Comparison of ENCODE assay signal across 8 cellular contexts in genomic region chr19:5622465-5623396, GRCh38. TPM values are rescaled to one million over a fixed set of nuclear protein-coding genes. Genes with fewer than 3 reads are reported as not detected.
DNase-seq lines count a peak whose midpoint lies in the region; ATAC-seq and TF ChIP-seq lines count a peak whose summit lies in the region.

Gene SAFB, plus strand, starts transcription at chr19:5623083. Its CDS starts 123 bp downstream, at chr19:5623206.
Gene SAFB2, minus strand, starts transcription at chr19:5622776. Its CDS starts 61 bp downstream, at chr19:5622715.

- peaks cover 47% of the 10 kb centered on the region for H3K36me3 Mint-ChIP-seq in activated T-cell treated with anti-CD3 and anti-CD28 coated beads, Interleukin-2, amount 50 U/mL, for 4 hours (ENCODE audit: insufficient read depth)

- H3K27ac ChIP-seq in Panc1 (ENCODE audit: low read length): peak within 1 kb of the TSS; percentile 93
- peak within 1 kb of the TSS; percentile 96 for H3K27ac ChIP-seq in mucosa of rectum (ENCODE audit: low read depth in 2 of 2, low read length in 2 of 2)

- peak within 1 kb of the TSS; percentile 100 for H3K4me3 Mint-ChIP-seq in activated T-cell treated with anti-CD3 and anti-CD28 coated beads, Interleukin-2, amount 50 U/mL, for 4 hours

- H3K4me1 Mint-ChIP-seq in activated T-cell treated with anti-CD3 and anti-CD28 coated beads, Interleukin-2, amount 50 U/mL, for 4 hours (ENCODE audit: low read depth): peaks cover 69% of the 10 kb centered on the region

- POLR2A ChIA-PET in Panc1 (lab: Charles Lee): no interaction called here

- CTCF ChIA-PET in Panc1 (lab: Charles Lee): no interaction called here

- H3K27me3 ChIP-seq in Panc1 (ENCODE audit: control insufficient read depth, insufficient read depth, low read length) (no peaks in the 10 kb centered on the region), mucosa of rectum (ENCODE audit: control insufficient read depth in 2 of 2, insufficient read depth in 2 of 2, low read length in 2 of 2) (no peaks in the 10 kb centered on the region)

- H3K27me3 Mint-ChIP-seq in activated T-cell treated with anti-CD3 and anti-CD28 coated beads, Interleukin-2, amount 50 U/mL, for 4 hours (ENCODE audit: low read depth): no peaks in the 10 kb centered on the region

- no TSS peak for BruUV-seq in Panc1 (replicated peaks; lab: Mats Ljungman, UMichigan)

- peaks cover 18% of the 10 kb centered on the region for H3K4me1 ChIP-seq in Panc1 (ENCODE audit: control insufficient read depth, insufficient read depth, low read length)
- peaks cover 27 to 32% of the 10 kb centered on the region in 2 donors for H3K4me1 ChIP-seq in mucosa of rectum (ENCODE audit: control insufficient read depth in 2 of 2, insufficient read depth in 2 of 2, low read length in 2 of 2)

- no peaks in the 10 kb centered on the region for H3K9me3 Mint-ChIP-seq in activated T-cell treated with anti-CD3 and anti-CD28 coated beads, Interleukin-2, amount 50 U/mL, for 4 hours

- H3K9me3 ChIP-seq in Panc1 (ENCODE audit: control insufficient read depth, insufficient read depth, low read depth, low read length): no peaks in the 10 kb centered on the region
- no peaks in the 10 kb centered on the region for H3K9me3 ChIP-seq in mucosa of rectum (ENCODE audit: control insufficient read depth in 2 of 2, low read length in 2 of 2)

- peak; percentile 96 for TF ChIP-seq POLR2A in erythroblast (IDR thresholded peaks at IDR 0.05; ENCODE audit: low read length)

- TF ChIP-seq CTCF in Panc1 (IDR thresholded peaks at IDR 0.05): no peak

- H3K4me3 ChIP-seq in Panc1 (ENCODE audit: low read depth in 2 of 2, low read length in 2 of 2) (peak within 1 kb of the TSS; percentile 92 to 99), mucosa of rectum (ENCODE audit: low read length in 2 of 2) (peak within 1 kb of the TSS; percentile 96 to 98)

- DNase-seq in DMS53 (lab: John Stamatoyannopoulos, UW) (peak; percentile 99), KG1 (lab: John Stamatoyannopoulos, UW) (peak; percentile 95), Panc1 (ENCODE audit: low read depth, low spot score) (peak; percentile 97), erythroblast (lab: John Stamatoyannopoulos, UW) (peak; percentile 100)
- peak; percentile 99 for DNase-seq in activated T-cell treated with anti-CD3 and anti-CD28 coated beads, Interleukin-2, amount 50 U/mL, for 4 hours
- DNase-seq in stimulated activated CD8-positive, alpha-beta memory T cell treated with anti-CD3 and anti-CD28 coated beads, Interleukin-4, amount 100 ng/mL, for 48 hours: peak; percentile 99

- H3K9ac ChIP-seq in mucosa of rectum (ENCODE audit: low read depth in 1 of 2, low read length in 2 of 2): peak within 1 kb of the TSS; percentile 90 to 97

- in situ Hi-C loops in Panc1 (cut with HindIII; ENCODE audit: low pct_unique_long_range_greater_than_20kb, low sequenced_read_pairs): no loop called here

- peaks cover 39% of the 10 kb centered on the region for H3K36me3 ChIP-seq in Panc1 (ENCODE audit: control insufficient read depth, insufficient read depth, low read length)
- H3K36me3 ChIP-seq in mucosa of rectum (ENCODE audit: control insufficient read depth in 2 of 2, insufficient read depth in 2 of 2, low read length in 2 of 2): peaks cover 35 to 51% of the 10 kb centered on the region in 2 donors

- intact Hi-C loops in Panc1 (cut with micrococcal nuclease; ENCODE audit: unreplicated experiment): no loop called here

- ATAC-seq in GM21723 (IDR thresholded peaks at IDR 0.05; ENCODE audit: unreplicated experiment) (peak; percentile 64), Panc1 (peak; percentile 96)
- ATAC-seq in activated T-cell treated with anti-CD3 and anti-CD28 coated beads, Interleukin-2, amount 50 U/mL, for 4 hours: peak; percentile 81 to 83

RNA-seq across cellular contexts. Expression of gene SAFB, which starts in this region (rescaled TPM):
- total RNA-seq in Panc1 (2021; ENCODE audit: unreplicated experiment): 83.0 TPM
- polyA plus RNA-seq in Panc1 (2012; ENCODE audit: insufficient read length): 99.0 TPM
- total RNA-seq in activated T-cell treated with anti-CD3 and anti-CD28 coated beads, Interleukin-2, amount 50 U/mL, for 4 hours: 100 to 1,000 TPM; 169 to 191 (median 186) TPM

RNA-seq across cellular contexts. Expression of gene SAFB2, which starts in this region (rescaled TPM):
- total RNA-seq in Panc1 (2021; ENCODE audit: unreplicated experiment): 83.5 TPM
- polyA plus RNA-seq in Panc1 (2012; ENCODE audit: insufficient read length): 93.8 TPM
- total RNA-seq in activated T-cell treated with anti-CD3 and anti-CD28 coated beads, Interleukin-2, amount 50 U/mL, for 4 hours: 100 to 1,000 TPM; 113 to 117 (median 113) TPM

Comparison
In these comparisons a context has a peak if more than half of its experiments do, and no peak if none do; other contexts are left out.
1. Peak in every context shown above with its lines: DNase-seq, ATAC-seq, H3K4me3 ChIP-seq and H3K27ac ChIP-seq.